Comparison of ENCODE assay signal across 6 cellular contexts in the genomic region with DNA sequence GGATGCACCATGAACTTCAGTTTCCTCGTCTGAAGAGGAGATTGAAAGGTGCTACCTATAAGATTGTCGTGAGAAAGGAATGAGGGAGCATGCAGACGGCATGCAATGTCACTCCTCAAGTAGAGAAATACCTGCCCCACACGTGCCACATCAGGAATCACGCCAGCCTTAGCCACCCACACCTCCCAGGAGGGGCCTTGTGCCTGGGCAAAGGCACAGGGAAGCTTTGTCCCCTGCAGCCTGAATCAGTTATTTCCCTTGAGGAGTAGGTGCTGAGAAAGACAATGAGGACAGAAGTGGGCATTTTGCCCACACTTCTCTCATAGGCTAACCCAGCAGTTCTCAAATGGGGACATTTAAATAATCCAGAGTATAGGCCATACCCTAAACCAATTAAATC.
"Had no signal": no experiment of that assay in that cellular context is flagged by ENCODE, and none has a peak within 500 bp of the region (broad histone marks: within the 10 kb centered on the region; RNA-seq: fewer than 3 reads in every experiment).

No MANE protein-coding gene starts in this region.

- DNase-seq: H9, HCEC 1CT, IMR-90 had no signal

- FAIRE-seq: H1, H54, HTR-8/SVneo had no signal
